ENCODE assay signal across 15 cellular contexts in genomic region chr6:16244446-16244845, GRCh38. TPM values are rescaled to one million over a fixed set of nuclear protein-coding genes. Genes with fewer than 3 reads are reported as not detected.
DNase-seq lines count a peak whose midpoint lies in the region; ATAC-seq and TF ChIP-seq lines count a peak whose summit lies in the region.
"Had no signal": no experiment of that assay in that cellular context is flagged by ENCODE, and none has a peak within 500 bp of the region (broad histone marks: within the 10 kb centered on the region; RNA-seq: fewer than 3 reads in every experiment).

No MANE protein-coding gene starts in this region.

- no peak for TF ChIP-seq EP300 in sigmoid colon (IDR thresholded peaks at IDR 0.05)

- TF ChIP-seq POLR2A in sigmoid colon (IDR thresholded peaks at IDR 0.05): no peak

- no peaks in the 10 kb centered on the region for H3K9me2 ChIP-seq in GM23338 (ENCODE audit: insufficient read depth)

- no peaks in the 10 kb centered on the region for H3K9me3 ChIP-seq in sigmoid colon

- TF ChIP-seq CTCF in GM23338 (conservative IDR thresholded peaks at IDR 0.05; ENCODE audit: low read depth in 2 of 2) (no peak), sigmoid colon (IDR thresholded peaks at IDR 0.05) (no peak)

- no peaks in the 10 kb centered on the region for H3K9me3 Mint-ChIP-seq in GM23338
- no peaks in the 10 kb centered on the region for H3K9me3 Mint-ChIP-seq in activated CD4-positive, alpha-beta T cell treated with anti-CD3 and anti-CD28 coated beads, Interleukin-2, amount 10 ng/mL, durations not matched to agents 7 days and 5 days
- H3K9me3 Mint-ChIP-seq: activated CD4-positive, alpha-beta memory T cell treated with anti-CD3 and anti-CD28 coated beads for 36 hours; H9 had no signal

- H3K4me3 Mint-ChIP-seq in GM23338: no peak overlapping the region
- no peak overlapping the region for H3K4me3 Mint-ChIP-seq in activated CD4-positive, alpha-beta T cell treated with anti-CD3 and anti-CD28 coated beads, Interleukin-2, amount 10 ng/mL, durations not matched to agents 7 days and 5 days
- H3K4me3 Mint-ChIP-seq: activated CD4-positive, alpha-beta memory T cell treated with anti-CD3 and anti-CD28 coated beads for 36 hours; H9 had no signal

- H3K27me3 Mint-ChIP-seq in GM23338 (ENCODE audit: insufficient read depth, low read depth, poor library complexity): peaks cover 20% of the 10 kb centered on the region
- peaks cover 1% of the 10 kb centered on the region for H3K27me3 Mint-ChIP-seq in activated CD4-positive, alpha-beta T cell treated with anti-CD3 and anti-CD28 coated beads, Interleukin-2, amount 10 ng/mL, durations not matched to agents 7 days and 5 days

- CTCF ChIA-PET in activated CD4-positive, alpha-beta T cell treated with anti-CD3 and anti-CD28 coated beads, Interleukin-2, amount 10 ng/mL, durations not matched to agents 7 days and 5 days (lab: Charles Lee): no interaction called here

- H3K4me3 ChIP-seq in GM23338 (no peak overlapping the region), sigmoid colon (no peak overlapping the region)

- H3K27me3 ChIP-seq in GM23338 (ENCODE audit: insufficient read depth) (peaks cover 11% of the 10 kb centered on the region), sigmoid colon (no peaks in the 10 kb centered on the region)

- H3K4me1 Mint-ChIP-seq in GM23338: peaks cover 14% of the 10 kb centered on the region; the same call in 2 of the 3 replicates
- no peaks in the 10 kb centered on the region for H3K4me1 Mint-ChIP-seq in activated CD4-positive, alpha-beta T cell treated with anti-CD3 and anti-CD28 coated beads, Interleukin-2, amount 10 ng/mL, durations not matched to agents 7 days and 5 days

- H3K4me2 ChIP-seq in GM23338: no peak overlapping the region

- H3K27ac Mint-ChIP-seq in GM23338: no peak overlapping the region
- H3K27ac Mint-ChIP-seq in activated CD4-positive, alpha-beta T cell treated with anti-CD3 and anti-CD28 coated beads, Interleukin-2, amount 10 ng/mL, durations not matched to agents 7 days and 5 days: no peak overlapping the region
- H3K27ac Mint-ChIP-seq: activated CD4-positive, alpha-beta memory T cell treated with anti-CD3 and anti-CD28 coated beads for 36 hours; H9 had no signal

- ATAC-seq in GM23338 (no peak), left lobe of liver (peak; percentile 15), GM19324 (IDR thresholded peaks at IDR 0.05; ENCODE audit: low FRiP score, unreplicated experiment) (no peak)
- no peak for ATAC-seq in stimulated activated naive CD8-positive, alpha-beta T cell treated with anti-CD3 and anti-CD28 coated beads, Interleukin-15, Interleukin-2, amounts not matched to agents 100 U/mL and 50 U/mL, for 24 hours

- H3F3A ChIP-seq in GM23338 (replicated peaks; ENCODE audit: low read depth): no peaks in the 10 kb centered on the region

- H2AFZ ChIP-seq in GM23338: 0 out of 2 replicates have a peak overlapping the region, but pooled peaks have one; percentile 24

- POLR2A ChIA-PET in activated CD4-positive, alpha-beta T cell treated with anti-CD3 and anti-CD28 coated beads, Interleukin-2, amount 10 ng/mL, durations not matched to agents 7 days and 5 days (lab: Charles Lee): no interaction called here

- DNase-seq in GM23338 (ENCODE audit: low spot score) (no peak), left lobe of liver (ENCODE audit: low spot score) (no peak), sigmoid colon (no peak), anterior cingulate cortex (lab: John Stamatoyannopoulos, UW) (no peak)
- DNase-seq in activated CD4-positive, alpha-beta T cell treated with anti-CD3 and anti-CD28 coated beads, Interleukin-2, amount 10 ng/mL, durations not matched to agents 7 days and 5 days: no peak
- no peak for DNase-seq in stimulated activated naive CD8-positive, alpha-beta T cell treated with anti-CD3 and anti-CD28 coated beads, Interleukin-15, Interleukin-2, amounts not matched to agents 100 U/mL and 50 U/mL, for 24 hours
- DNase-seq: activated CD4-positive, alpha-beta memory T cell treated with anti-CD3 and anti-CD28 coated beads for 36 hours; activated T-cell treated with anti-CD3 and anti-CD28 coated beads for 4 hours; H9; kidney glomerular epithelial cell; stimulated activated naive CD4-positive, alpha-beta T cell; T-helper 2 cell had no signal

- H3K27ac ChIP-seq in GM23338 (ENCODE audit: low read depth): no peak overlapping the region
- peak overlapping the region; percentile 4 for H3K27ac ChIP-seq in cingulate gyrus (ENCODE audit: low read depth, low read length)
- H3K27ac ChIP-seq in sigmoid colon: peak overlapping the region; percentile 49 to 82 (median 70)
- H3K27ac ChIP-seq: VCaP had no signal

- intact Hi-C loops in sigmoid colon (cut with DNase I): loop anchor here (10.0 kb wide), 1 partner anchor 70 kb away; no protein-coding TSS in a partner anchor

- H3K4me1 ChIP-seq in GM23338 (ENCODE audit: insufficient read depth) (no peaks in the 10 kb centered on the region; the same call in 1 of the 2 replicates), sigmoid colon (peaks cover 0 to 57% (median 40%) of the 10 kb centered on the region in 4 donors)

- no peaks in the 10 kb centered on the region for H3K79me2 ChIP-seq in GM23338 (replicated peaks; ENCODE audit: insufficient read depth)

- H3K36me3 Mint-ChIP-seq in GM23338 (ENCODE audit: low read depth): no peaks in the 10 kb centered on the region
- H3K36me3 Mint-ChIP-seq in activated CD4-positive, alpha-beta T cell treated with anti-CD3 and anti-CD28 coated beads, Interleukin-2, amount 10 ng/mL, durations not matched to agents 7 days and 5 days (ENCODE audit: low read depth): no peaks in the 10 kb centered on the region
- H3K36me3 Mint-ChIP-seq: activated CD4-positive, alpha-beta memory T cell treated with anti-CD3 and anti-CD28 coated beads for 36 hours had no signal

- WGBS in sigmoid colon, 2 donors: 89% methylated on average over 5 of the region's 5 CpGs

- H3K36me3 ChIP-seq in GM23338 (ENCODE audit: insufficient read depth) (no peaks in the 10 kb centered on the region), sigmoid colon (peaks cover 0 to 16% (median 4%) of the 10 kb centered on the region in 4 donors)

- no peaks in the 10 kb centered on the region for H4K20me1 ChIP-seq in GM23338 (replicated peaks; ENCODE audit: insufficient read depth)

TF ChIP-seq in GM23338, 12 proteins besides CTCF, POLR2A, EP300 and RAD21:
- TF ChIP-seq ZNF114 (CRISPR knock-in tag; IDR thresholded peaks at IDR 0.05) (no peak), POLR2AphosphoS5 (IDR thresholded peaks at IDR 0.05; ENCODE audit: low read depth) (no peak), REST (IDR thresholded peaks at IDR 0.05; ENCODE audit: unreplicated experiment) (no peak), EZH2 (IDR thresholded peaks at IDR 0.05; ENCODE audit: low read depth, unreplicated experiment) (no peak), ZNF331 (CRISPR knock-in tag; IDR thresholded peaks at IDR 0.05; ENCODE audit: low read depth) (no peak), STAT1 (IDR thresholded peaks at IDR 0.05; ENCODE audit: unreplicated experiment) (no peak), EZH2phosphoT487 (IDR thresholded peaks at IDR 0.05; ENCODE audit: unreplicated experiment) (no peak)

RNA-seq across cellular contexts. Expression of gene GMPR, which starts 6.1 kb away (rescaled TPM):
- 0.35 and 1.3 TPM in 2 replicates for total RNA-seq in GM23338 (2014; rRNA removed; shearing (Covaris generic))
- polyA plus RNA-seq in GM23338 (2016; fragmentation: Nextera tagmentation; extraction: Ambion mirVana) (0.23 and 0.64 TPM in 2 replicates), sigmoid colon (1 to 10 TPM; 2.8 to 7.7 (median 3.0) TPM)
- total RNA-seq in left lobe of liver (4.3 TPM), sigmoid colon (10 to 100 TPM; 15.0 to 26.5 (median 18.4) TPM)
- total RNA-seq in activated CD4-positive, alpha-beta T cell treated with anti-CD3 and anti-CD28 coated beads, Interleukin-2, amount 10 ng/mL, durations not matched to agents 7 days and 5 days: 1 to 10 TPM; 2.6 to 3.3 TPM
